10 cellular contexts compared by ENCODE assay signal in the genomic region with DNA sequence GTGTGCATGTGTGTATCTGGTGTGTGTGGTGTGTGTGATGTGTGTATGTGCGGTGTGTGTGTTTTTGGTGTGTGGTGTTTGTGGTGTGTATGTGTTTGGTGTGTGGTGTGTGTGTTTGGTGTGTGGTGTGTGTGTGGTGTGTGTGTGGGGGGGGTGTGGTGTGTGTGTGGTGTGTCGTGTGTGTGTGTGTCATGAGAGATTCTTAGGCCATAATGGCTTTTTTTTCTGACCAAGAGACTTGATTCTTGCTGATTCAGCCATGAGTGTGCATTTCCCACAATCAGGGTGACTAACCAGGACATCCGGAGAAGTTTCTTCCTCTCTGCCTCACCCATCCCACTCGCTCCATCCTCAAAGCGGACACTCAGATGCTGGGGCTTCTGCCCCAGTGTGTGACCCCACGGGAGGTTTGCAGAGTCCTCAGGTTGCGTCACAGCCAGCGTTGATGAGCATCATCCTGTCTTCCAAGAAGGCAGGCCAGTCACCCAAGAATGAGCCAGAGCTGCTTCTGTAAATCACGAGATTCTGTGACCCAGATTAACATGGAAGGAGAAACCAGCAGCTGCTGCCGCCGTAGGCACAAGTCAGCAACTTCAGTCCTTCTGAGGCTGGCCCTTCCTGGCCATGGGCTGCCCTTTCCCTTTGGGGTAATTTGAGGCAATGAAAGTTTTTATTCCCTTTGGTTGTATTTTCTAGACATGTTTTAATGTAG. TPM values are rescaled to one million over a fixed set of nuclear protein-coding genes. Genes with fewer than 3 reads are reported as not detected.
DNase-seq lines count a peak whose midpoint lies in the region; ATAC-seq and TF ChIP-seq lines count a peak whose summit lies in the region.
"Had no signal": no experiment of that assay in that cellular context is flagged by ENCODE, and none has a peak within 500 bp of the region (broad histone marks: within the 10 kb centered on the region; RNA-seq: fewer than 3 reads in every experiment).

No MANE protein-coding gene starts in this region.

- intact Hi-C loops in cardiac septum (cut with DNase I): no loop called here
- intact Hi-C loops in prostate gland (cut with DNase I): no loop called here

- no peak for ATAC-seq in HG02981 (IDR thresholded peaks at IDR 0.05; ENCODE audit: unreplicated experiment)
- ATAC-seq: GM12878 had no signal

- DNase-seq in ACHN: peak; percentile 89
- DNase-seq in LoVo (ENCODE audit: low spot score): peak; percentile 16
- DNase-seq in adipocyte (ENCODE audit: low read depth): peak; percentile 92
- DNase-seq in cardiac septum (ENCODE audit: low spot score): peak; percentile 88
- no peak for DNase-seq in prostate gland (ENCODE audit: low spot score)
- DNase-seq in NCI-H2107 (lab: John Stamatoyannopoulos, UW): no peak
- no peak for DNase-seq in T-helper 9 cell
- DNase-seq: activated naive CD8-positive, alpha-beta T cell treated with anti-CD3 and anti-CD28 coated beads, Interleukin-2, amount 10 ng/mL, durations not matched to agents 7 days and 5 days had no signal

- in situ Hi-C loops in ACHN (cut with HindIII; ENCODE audit: low pct_ligation_motif_present, low pct_unique_long_range_greater_than_20kb, low sequenced_read_pairs): no loop called here

- H3K9me3 ChIP-seq in adipocyte (ENCODE audit: control insufficient read depth, low read length): no peaks in the 10 kb centered on the region
- no peaks in the 10 kb centered on the region for H3K9me3 ChIP-seq in prostate gland

- WGBS in prostate gland: 49% methylated on average over 11 of the region's 11 CpGs

- no peaks in the 10 kb centered on the region for H3K27me3 ChIP-seq in adipocyte (replicated peaks; ENCODE audit: control insufficient read depth, insufficient read depth, low read length)
- H3K27me3 ChIP-seq in prostate gland (replicated peaks; ENCODE audit: insufficient read depth): no peaks in the 10 kb centered on the region

- TF ChIP-seq CTCF in prostate gland (IDR thresholded peaks at IDR 0.05): no peak

- H3K36me3 ChIP-seq in adipocyte (ENCODE audit: control insufficient read depth, insufficient read depth, low read length, severe bottlenecking) (no peaks in the 10 kb centered on the region), prostate gland (no peaks in the 10 kb centered on the region)

- H3K9ac ChIP-seq in adipocyte (ENCODE audit: low read length): peak overlapping the region; percentile 82

- H3K4me3 ChIP-seq in adipocyte (ENCODE audit: low read length) (peak overlapping the region; percentile 64), prostate gland (no peak overlapping the region)
- H3K4me3 ChIP-seq: GM12878 had no signal

- H3K27ac ChIP-seq in prostate gland: peak overlapping the region; percentile 19 to 29

- H3K4me1 ChIP-seq in adipocyte (ENCODE audit: control insufficient read depth, insufficient read depth, low read length) (peaks cover 54% of the 10 kb centered on the region), prostate gland (replicated peaks) (peaks cover 3% of the 10 kb centered on the region)

- TF ChIP-seq POLR2A in prostate gland (IDR thresholded peaks at IDR 0.05): no peak

RNA-seq across cellular contexts. Expression of a gene that starts 12.5 kb away (rescaled TPM):
- total RNA-seq in cardiac septum (116 TPM), prostate gland (10 to 100 TPM; 87.3 to 90.1 TPM)

Comparison
In these comparisons a context has a peak if more than half of its experiments do, and no peak if none do; other contexts are left out.
1. DNase-seq: peak in ACHN (single experiment), LoVo (single experiment), adipocyte (single experiment) and cardiac septum (single experiment); none in prostate gland (single experiment), NCI-H2107 (single experiment) and T-helper 9 cell (single experiment).